24 cellular contexts compared by ENCODE assay signal in genomic region chr3:426056-426455, GRCh38.
"Had no signal": no experiment of that assay in that cellular context is flagged by ENCODE, and none has a peak within 500 bp of the region (broad histone marks: within the 10 kb centered on the region; RNA-seq: fewer than 3 reads in every experiment).

No MANE protein-coding gene starts in this region.

- H3K4me3 ChIP-seq: colonic mucosa, gastroesophageal sphincter, heart left ventricle, pancreas, thyroid gland, uterus had no signal

- H3K27ac Mint-ChIP-seq: activated B cell treated with CpG ODN at 0.5 μM for 24 hours; activated CD8-positive, alpha-beta T cell treated with anti-CD3 and anti-CD28 coated beads for 36 hours; activated T-cell treated with anti-CD3 and anti-CD28 coated beads, Interleukin-2, amount 50 U/mL, for 24 hours; activated T-helper 2 cell treated with anti-CD3 and anti-CD28 coated beads, Interferon-gamma antibody, Interleukin-2, Interleukin-4, amounts not matched to agents 10 μg/mL and 5 μg/mL and 100 μg/mL, durations not matched to agents 14 hours and 24 hours and 36 hours; endodermal cell; naive thymus-derived CD8-positive, alpha-beta T cell had no signal

- H3K4me3 Mint-ChIP-seq: activated B cell treated with CpG ODN at 0.5 μM for 24 hours; activated CD8-positive, alpha-beta T cell treated with anti-CD3 and anti-CD28 coated beads for 36 hours; activated T-cell treated with anti-CD3 and anti-CD28 coated beads, Interleukin-2, amount 50 U/mL, for 24 hours; central memory CD8-positive, alpha-beta T cell; endodermal cell; naive thymus-derived CD8-positive, alpha-beta T cell had no signal

- H3K27me3 Mint-ChIP-seq: activated B cell treated with CpG ODN at 0.5 μM for 24 hours; activated CD8-positive, alpha-beta T cell treated with anti-CD3 and anti-CD28 coated beads for 36 hours; activated T-cell treated with anti-CD3 and anti-CD28 coated beads, Interleukin-2, amount 50 U/mL, for 24 hours; central memory CD8-positive, alpha-beta T cell had no signal

- H3K9me3 ChIP-seq: colonic mucosa, gastroesophageal sphincter, heart left ventricle, pancreas, thyroid gland, uterus had no signal

- H3K4me1 Mint-ChIP-seq: activated B cell treated with CpG ODN at 0.5 μM for 24 hours; central memory CD8-positive, alpha-beta T cell; endodermal cell; naive thymus-derived CD8-positive, alpha-beta T cell had no signal

- H3K9me3 Mint-ChIP-seq: activated B cell treated with CpG ODN at 0.5 μM for 24 hours; activated CD8-positive, alpha-beta T cell treated with anti-CD3 and anti-CD28 coated beads for 36 hours; activated T-cell treated with anti-CD3 and anti-CD28 coated beads, Interleukin-2, amount 50 U/mL, for 24 hours; activated T-helper 2 cell treated with anti-CD3 and anti-CD28 coated beads, Interferon-gamma antibody, Interleukin-2, Interleukin-4, amounts not matched to agents 10 μg/mL and 5 μg/mL and 100 μg/mL, durations not matched to agents 14 hours and 24 hours and 36 hours; endodermal cell had no signal

- ATAC-seq: activated CD8-positive, alpha-beta T cell treated with anti-CD3 and anti-CD28 coated beads for 36 hours; gastroesophageal sphincter; heart left ventricle; naive thymus-derived CD8-positive, alpha-beta T cell; pancreas had no signal

- H3K27ac ChIP-seq: brain microvascular endothelial cell, colonic mucosa, gastroesophageal sphincter, heart left ventricle, pancreas, thyroid gland, uterus had no signal

- DNase-seq: activated B cell treated with CpG ODN at 0.5 μM for 24 hours; activated CD4-positive, alpha-beta T cell treated with anti-CD3 and anti-CD28 coated beads for 48 hours; activated CD8-positive, alpha-beta T cell treated with anti-CD3 and anti-CD28 coated beads for 36 hours; activated naive CD4-positive, alpha-beta T cell treated with anti-CD3 and anti-CD28 coated beads, Interleukin-2, amount 50 U/mL, for 16 hours; activated T-cell treated with anti-CD3 and anti-CD28 coated beads, Interleukin-2, amount 50 U/mL, for 24 hours; aorta; brain microvascular endothelial cell; colonic mucosa; endodermal cell; heart left ventricle; kidney glomerular epithelial cell; naive thymus-derived CD8-positive, alpha-beta T cell; pancreas; stimulated activated CD4-positive, alpha-beta T cell treated with anti-CD3 and anti-CD28 coated beads, Interleukin-12 subunit alpha, Interleukin-12 subunit beta, amount 100 ng/mL, for 4 hours; stimulated activated CD4-positive, alpha-beta T cell treated with anti-CD3 and anti-CD28 coated beads, Interleukin-1b, Interleukin-23, amount 100 ng/mL, for 48 hours; stimulated activated CD8-positive, alpha-beta memory T cell treated with anti-CD3 and anti-CD28 coated beads, Interleukin-4, amount 100 ng/mL, for 48 hours; stimulated activated naive CD4-positive, alpha-beta T cell treated with Interleukin-2 at 50 U/mL for 16 hours; T-helper 1 cell; T-helper 9 cell; thyroid gland; uterus had no signal

- H3K36me3 ChIP-seq: brain microvascular endothelial cell, colonic mucosa, gastroesophageal sphincter, heart left ventricle, pancreas, thyroid gland, uterus had no signal

- H3K4me1 ChIP-seq: colonic mucosa, gastroesophageal sphincter, heart left ventricle, pancreas, thyroid gland had no signal

- H3K36me3 Mint-ChIP-seq: naive thymus-derived CD8-positive, alpha-beta T cell had no signal

- H3K27me3 ChIP-seq: brain microvascular endothelial cell, colonic mucosa, gastroesophageal sphincter, heart left ventricle, pancreas, thyroid gland, uterus had no signal
